In genomic region chr1:77511440-77511840, GRCh38 we compare ENCODE assay signal across 13 cellular contexts.
DNase-seq lines count a peak whose midpoint lies in the region; FAIRE-seq and TF ChIP-seq lines count a peak whose summit lies in the region.
"Had no signal": no experiment of that assay in that cellular context is flagged by ENCODE, and none has a peak within 500 bp of the region (broad histone marks: within the 10 kb centered on the region; RNA-seq: fewer than 3 reads in every experiment).

No MANE protein-coding gene starts in this region.

- H3K36me3 ChIP-seq in right atrium auricular region: no peaks in the 10 kb centered on the region
- H3K36me3 ChIP-seq: ascending aorta, esophagus muscularis mucosa had no signal

- no peak for TF ChIP-seq POLR2A in H54 (IDR thresholded peaks at IDR 0.05; ENCODE audit: low read depth, low read length)

- H3K9me3 Mint-ChIP-seq in nephron progenitor cell: no peaks in the 10 kb centered on the region

- no peaks in the 10 kb centered on the region for H3K9me3 ChIP-seq in right atrium auricular region
- H3K9me3 ChIP-seq: ascending aorta, esophagus muscularis mucosa had no signal

- peaks cover 0 to 15% of the 10 kb centered on the region in 2 donors for H3K4me1 ChIP-seq in right atrium auricular region
- H3K4me1 ChIP-seq: ascending aorta had no signal

- H3K27ac Mint-ChIP-seq in nephron progenitor cell: no peak overlapping the region

- no peak for DNase-seq in H54 (ENCODE audit: insufficient read length, low spot score)
- peak; percentile 91 for DNase-seq in fibroblast of the aortic adventitia (ENCODE audit: low read depth)
- DNase-seq in stromal cell of bone marrow (ENCODE audit: low read depth): peak; percentile 59
- DNase-seq in stimulated activated CD4-positive, alpha-beta T cell treated with anti-CD3 and anti-CD28 coated beads, Interleukin-1b, Interleukin-23, amount 100 ng/mL, for 48 hours: no peak
- DNase-seq in nephron progenitor cell: no peak
- no peak for DNase-seq in right atrium auricular region (ENCODE audit: low spot score)
- DNase-seq in activated naive CD4-positive, alpha-beta T cell (lab: John Stamatoyannopoulos, UW): no peak
- DNase-seq: left colon; stimulated activated CD4-positive, alpha-beta T cell treated with anti-CD3 and anti-CD28 coated beads, Interleukin-2, amount 100 ng/mL, for 24 hours; stimulated activated naive CD4-positive, alpha-beta T cell had no signal

- H3K27ac ChIP-seq in VCaP (peak overlapping the region; percentile 99), right atrium auricular region (no peak overlapping the region)
- H3K27ac ChIP-seq: ascending aorta, esophagus muscularis mucosa had no signal

- H3K4me3 Mint-ChIP-seq in nephron progenitor cell: no peak overlapping the region

- no peaks in the 10 kb centered on the region for H3K36me3 Mint-ChIP-seq in nephron progenitor cell (ENCODE audit: low read depth)

- peaks cover 7% of the 10 kb centered on the region for H3K27me3 Mint-ChIP-seq in nephron progenitor cell (ENCODE audit: low read depth, poor library complexity)

- peak; percentile 78 for FAIRE-seq in H54 (lab: Jason Lieb, UNC)

- H3K4me3 ChIP-seq in fibroblast of the aortic adventitia (ENCODE audit: low read depth, low read length): no peak overlapping the region
- no peak overlapping the region for H3K4me3 ChIP-seq in right atrium auricular region
- H3K4me3 ChIP-seq: ascending aorta, esophagus muscularis mucosa had no signal

- no peaks in the 10 kb centered on the region for H3K27me3 ChIP-seq in right atrium auricular region
- H3K27me3 ChIP-seq: ascending aorta, esophagus muscularis mucosa had no signal

- TF ChIP-seq CTCF in VCaP (conservative IDR thresholded peaks at IDR 0.05) (no peak), fibroblast of the aortic adventitia (IDR thresholded peaks at IDR 0.05; ENCODE audit: insufficient read depth, low read length) (no peak), nephron progenitor cell (IDR thresholded peaks at IDR 0.05) (no peak), right atrium auricular region (IDR thresholded peaks at IDR 0.05) (no peak)

- H3K4me1 Mint-ChIP-seq in nephron progenitor cell: peaks cover 14% of the 10 kb centered on the region

Comparison
In these comparisons a context has a peak if more than half of its experiments do, and no peak if none do; other contexts are left out.
1. DNase-seq: peak in fibroblast of the aortic adventitia (single experiment) and stromal cell of bone marrow (single experiment); none in H54 (single experiment), stimulated activated CD4-positive, alpha-beta T cell treated with anti-CD3 and anti-CD28 coated beads, Interleukin-1b, Interleukin-23, amount 100 ng/mL, for 48 hours (single experiment), nephron progenitor cell (single experiment), right atrium auricular region (single experiment) and activated naive CD4-positive, alpha-beta T cell (0 of 4).